ENCODE assay signal across 8 cellular contexts in the genomic region with DNA sequence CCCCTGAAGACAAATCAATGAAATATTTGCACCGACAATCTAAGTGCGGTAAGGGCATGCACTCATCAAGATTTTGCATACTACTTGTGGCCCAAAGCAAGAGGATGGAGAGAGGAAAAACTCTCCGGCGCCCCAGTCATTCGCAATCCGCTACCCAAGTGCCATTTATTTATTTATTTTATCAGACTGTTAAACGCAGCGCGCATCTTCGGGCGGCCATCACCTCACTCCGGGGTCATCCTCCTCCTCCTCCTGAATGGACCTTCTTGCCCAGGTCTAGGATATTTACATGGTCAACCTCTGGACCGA.
A peak's percentile ranks its signal among the peaks of the same experiment; 100 is the strongest.
DNase-seq lines count a peak whose midpoint lies in the region; ATAC-seq and TF ChIP-seq lines count a peak whose summit lies in the region.

No MANE protein-coding gene starts in this region.

- CTCF ChIA-PET in RWPE1 (lab: Yijun Ruan, JAX): interaction anchor here (1.0 kb wide), 1 partner anchor 403 kb away, joined by 3 read pairs; no protein-coding TSS in a partner anchor

- TF ChIP-seq CTCF in foreskin fibroblast (IDR thresholded peaks at IDR 0.05; ENCODE audit: low read depth, low read length) (no peak), RWPE1 (conservative IDR thresholded peaks at IDR 0.05; ENCODE audit: low read depth) (no peak)

- H3K27ac ChIP-seq in RWPE1: no peak overlapping the region

- no peak for ATAC-seq in HG03460 (IDR thresholded peaks at IDR 0.05; ENCODE audit: unreplicated experiment)

- POLR2A ChIA-PET in RWPE1 (lab: Yijun Ruan, JAX; ENCODE audit: low non-redundant PET): no interaction called here

- H3K4me3 ChIP-seq in foreskin fibroblast (ENCODE audit: low read depth in 1 of 2, low read length in 2 of 2): peak overlapping the region; percentile 33 to 76

- intact Hi-C loops in posterior cingulate gyrus (cut with DNase I): loop anchor here (5.0 kb wide), 1 partner anchor 204 kb away; no protein-coding TSS in a partner anchor

- DNase-seq in DMS79 (lab: John Stamatoyannopoulos, UW) (peak; percentile 65), NCI-H748 (lab: John Stamatoyannopoulos, UW; ENCODE audit: unreplicated experiment) (peak; percentile 69), foreskin fibroblast (peak in 1 of 2 donors; percentile 38), posterior cingulate gyrus (peak in 9 of 10 donors; percentile 11 to 81 (median 31)), NCI-H2081 treated with DMSO at 0.1 percent for 48 hours (lab: John Stamatoyannopoulos, UW) (no peak), RWPE1 (ENCODE audit: low spot score) (no peak), OCI-M1 (lab: John Stamatoyannopoulos, UW) (no peak)

Comparison
In these comparisons a context has a peak if more than half of its experiments do, and no peak if none do; other contexts are left out.
1. DNase-seq: peak in DMS79 (single experiment), NCI-H748 (single experiment) and posterior cingulate gyrus (9 of 10); none in NCI-H2081 treated with DMSO at 0.1 percent for 48 hours (single experiment), RWPE1 (single experiment) and OCI-M1 (single experiment).